ENCODE assay signal across 22 cellular contexts in genomic region chr5:139369181-139369580, GRCh38. TPM values are rescaled to one million over a fixed set of nuclear protein-coding genes. Genes with fewer than 3 reads are reported as not detected.
DNase-seq lines count a peak whose midpoint lies in the region; ATAC-seq, FAIRE-seq and TF ChIP-seq lines count a peak whose summit lies in the region.
"Had no signal": no experiment of that assay in that cellular context is flagged by ENCODE, and none has a peak within 500 bp of the region (broad histone marks: within the 10 kb centered on the region; RNA-seq: fewer than 3 reads in every experiment).

No MANE protein-coding gene starts in this region.

- H3K9me3 ChIP-seq in HEK293 (ENCODE audit: control insufficient read depth, insufficient read depth, low read depth, low read length), result no peaks in the 10 kb centered on the region
- no peaks in the 10 kb centered on the region for H3K9me3 ChIP-seq in GM12878 (replicated peaks; ENCODE audit: control insufficient read depth, insufficient read depth, low read length)
- H3K9me3 ChIP-seq: A549, gastroesophageal sphincter, thoracic aorta had no signal

- intact Hi-C loops in GM12878 (cut with micrococcal nuclease; ENCODE audit: unreplicated experiment), result no loop called here
- intact Hi-C loops in Right ventricle myocardium inferior (cut with DNase I), result no loop called here

- WGBS in GM12878 (ENCODE audit: insufficient coverage, insufficient replicate concordance, low lambda C conversion rate, missing lambda C conversion rate), result 93% methylated on average over 1 of the region's 1 CpG

- H3K79me2 ChIP-seq in ACC112 (ENCODE audit: control insufficient read depth, insufficient read depth, low read length, unreplicated experiment), result peaks cover under 1% of the 10 kb centered on the region
- H3K79me2 ChIP-seq in GM12878 (ENCODE audit: control insufficient read depth, insufficient read depth, low read length), result no peaks in the 10 kb centered on the region

- no peak for DNase-seq in GM12878 (ENCODE audit: low read depth, low spot score)
- peak; percentile 88 for DNase-seq in iris pigment epithelial cell (ENCODE audit: low read depth)
- no peak for DNase-seq in activated CD4-positive, CD25-positive, alpha-beta regulatory T cell treated with anti-CD3 and anti-CD28 coated beads, Interleukin-2, amount 50 U/mL, for 72 hours
- no peak for DNase-seq in Right ventricle myocardium inferior (ENCODE audit: missing footprints)
- DNase-seq in stimulated activated naive B cell treated with anti-CD40 and anti-IgM and Interleukin-4, amounts not matched to agents 10 μg/mL and 1 μg/mL and 100 μg/mL, for 72 hours, result no peak
- DNase-seq: activated CD4-positive, alpha-beta T cell treated with anti-CD3 and anti-CD28 coated beads, Interleukin-2, amount 10 ng/mL, durations not matched to agents 24 days and 14 days; activated CD8-positive, alpha-beta memory T cell treated with anti-CD3 and anti-CD28 coated beads, Interleukin-2, amount 50 U/mL, for 48 hours; activated gamma-delta T cell treated with Interleukin-2 at 50 U/mL for 16 hours; CD4-positive, alpha-beta T cell; KG1; NCI-H1930; NCI-H446 treated with DMSO at 0.1 percent for 48 hours had no signal

- CTCF ChIA-PET in HEK293 (lab: Yijun Ruan, JAX), result interaction anchor here (0.5 to 1.1 kb wide), 4 partner anchors 33 to 154 kb away, joined by 3 to 9 read pairs (median 4); no protein-coding TSS in a partner anchor
- CTCF ChIA-PET in GM12878 (lab: Yijun Ruan, JAX), result interaction anchor here (1.1 to 2.8 kb wide), 8 partner anchors 18 to 117 kb away, joined by 3 to 17 read pairs (median 3); partner anchors contain the start of genes MZB1 and PAIP2

- TF ChIP-seq CTCF in HEK293 (tag by site-specific recombination; IDR thresholded peaks at IDR 0.05) (no peak), GM12878 (IDR thresholded peaks at IDR 0.05 in 2 of 3, conservative IDR thresholded peaks at IDR 0.05 in 1 of 3; ENCODE audit: control insufficient read depth in 2 of 3, extremely low read depth in 1 of 3, insufficient read depth in 1 of 3, low read depth in 3 of 3, low read length in 3 of 3) (no peak)

- no peak for ATAC-seq in GM12878
- ATAC-seq in HG03108 (IDR thresholded peaks at IDR 0.05; ENCODE audit: unreplicated experiment), result no peak
- ATAC-seq in Right ventricle myocardium inferior, result no peak
- no peak for ATAC-seq in stimulated activated naive B cell treated with anti-CD40 and anti-IgM and Interleukin-4, amounts not matched to agents 10 μg/mL and 1 μg/mL and 100 μg/mL, for 72 hours (replicated peaks)
- ATAC-seq: gastroesophageal sphincter had no signal

- BruUV-seq in GM12878 (replicated peaks; lab: Mats Ljungman, UMichigan), result TSS peak; percentile 68

- no peaks in the 10 kb centered on the region for H4K20me1 ChIP-seq in GM12878 (ENCODE audit: control insufficient read depth, insufficient read depth)

- H3K4me1 Mint-ChIP-seq in stimulated activated naive B cell treated with anti-CD40 and anti-IgM and Interleukin-4, amounts not matched to agents 10 μg/mL and 1 μg/mL and 100 μg/mL, for 72 hours, result peaks cover 0 to 4% of the 10 kb centered on the region in 2 donors

- H3K27ac Mint-ChIP-seq in stimulated activated naive B cell treated with anti-CD40 and anti-IgM and Interleukin-4, amounts not matched to agents 10 μg/mL and 1 μg/mL and 100 μg/mL, for 72 hours, result no peak overlapping the region
- H3K27ac Mint-ChIP-seq: CD4-positive, alpha-beta T cell had no signal

- H3K4me2 ChIP-seq in GM12878 (ENCODE audit: control insufficient read depth, insufficient read depth), result no peak overlapping the region
- H3K4me2 ChIP-seq: A549 had no signal

- no peak overlapping the region for H3K4me3 ChIP-seq in ACC112 (ENCODE audit: low read depth, low read length)
- H3K4me3 ChIP-seq in HEK293 (ENCODE audit: low read depth, low read length), result no peak overlapping the region
- H3K4me3 ChIP-seq in GM12878, result no peak overlapping the region
- H3K4me3 ChIP-seq: A549, gastroesophageal sphincter, thoracic aorta had no signal

- TF ChIP-seq POLR2A in GM12878 (IDR thresholded peaks at IDR 0.05; ENCODE audit: low read depth, low read length), result no peak

- H3K36me3 ChIP-seq in ACC112 (ENCODE audit: insufficient read depth, low read length) (peaks cover 31% of the 10 kb centered on the region), HEK293 (ENCODE audit: control insufficient read depth in 2 of 2, insufficient read depth in 1 of 2, low read length in 2 of 2) (peaks cover 68 to 77% of the 10 kb centered on the region in 2 experiments), GM12878 (ENCODE audit: control insufficient read depth in 2 of 2, insufficient read depth in 2 of 2, low read length in 1 of 2) (peaks cover 6 to 19% of the 10 kb centered on the region in 2 experiments; a peak in 3 of 4 replicates)

- in situ Hi-C loops in GM12878 (cut with MboI), result no loop called here

- peaks cover 21 to 25% of the 10 kb centered on the region in 2 donors for H3K36me3 Mint-ChIP-seq in stimulated activated naive B cell treated with anti-CD40 and anti-IgM and Interleukin-4, amounts not matched to agents 10 μg/mL and 1 μg/mL and 100 μg/mL, for 72 hours

- H3K4me3 Mint-ChIP-seq in stimulated activated naive B cell treated with anti-CD40 and anti-IgM and Interleukin-4, amounts not matched to agents 10 μg/mL and 1 μg/mL and 100 μg/mL, for 72 hours, result no peak overlapping the region
- H3K4me3 Mint-ChIP-seq: activated CD4-positive, alpha-beta T cell treated with anti-CD3 and anti-CD28 coated beads, Interleukin-2, amount 10 ng/mL, durations not matched to agents 24 days and 14 days; CD4-positive, alpha-beta T cell had no signal

- SMC1A ChIA-PET in GM12878 (lab: Charles Lee; ENCODE audit: uncharacterized antibody, unreplicated experiment), result interaction anchor here (0.5 to 1.9 kb wide), 4 partner anchors 11 to 163 kb away, joined by 3 to 6 read pairs (median 5); no protein-coding TSS in a partner anchor

- no peak for FAIRE-seq in GM12878 (lab: Jason Lieb, UNC)
- FAIRE-seq: A549, endometrium had no signal

- H3K27me3 Mint-ChIP-seq in stimulated activated naive B cell treated with anti-CD40 and anti-IgM and Interleukin-4, amounts not matched to agents 10 μg/mL and 1 μg/mL and 100 μg/mL, for 72 hours, result no peaks in the 10 kb centered on the region
- H3K27me3 Mint-ChIP-seq: activated CD4-positive, alpha-beta T cell treated with anti-CD3 and anti-CD28 coated beads, Interleukin-2, amount 10 ng/mL, durations not matched to agents 24 days and 14 days; CD4-positive, alpha-beta T cell had no signal

- TF ChIP-seq RAD21 in GM12878 (IDR thresholded peaks at IDR 0.05; ENCODE audit: insufficient read depth, low read depth, low read length), result no peak

- no peak for TF ChIP-seq EP300 in GM12878 (IDR thresholded peaks at IDR 0.05; ENCODE audit: borderline replicate concordance in 1 of 2, control insufficient read depth in 1 of 2, low read depth in 2 of 2, low read length in 2 of 2)

- peaks cover 20% of the 10 kb centered on the region for H3K4me1 ChIP-seq in ACC112 (ENCODE audit: control insufficient read depth, insufficient read depth, low read length, unreplicated experiment)
- H3K4me1 ChIP-seq in HEK293 (ENCODE audit: control insufficient read depth, insufficient read depth, low read length), result no peaks in the 10 kb centered on the region
- H3K4me1 ChIP-seq in GM12878 (ENCODE audit: control insufficient read depth, insufficient read depth, low read length), result no peaks in the 10 kb centered on the region

- POLR2A ChIA-PET in HEK293 (lab: Yijun Ruan, JAX), result interaction anchor here (0.8 kb wide), 1 partner anchor 1869 kb away, joined by 5 read pairs; no protein-coding TSS in a partner anchor
- POLR2A ChIA-PET in GM12878 (lab: Charles Lee), result interaction anchor here (1.2 to 1.4 kb wide), 2 partner anchors 56 to 85 kb away, joined by 3 to 4 read pairs; no protein-coding TSS in a partner anchor

- no peaks in the 10 kb centered on the region for H3K27me3 ChIP-seq in ACC112 (ENCODE audit: insufficient read depth, low read length)
- no peaks in the 10 kb centered on the region for H3K27me3 ChIP-seq in GM12878 (replicated peaks in 1 of 2; ENCODE audit: control insufficient read depth in 2 of 2, insufficient read depth in 2 of 2, low read length in 1 of 2)
- H3K27me3 ChIP-seq: gastroesophageal sphincter had no signal

- no peak overlapping the region for H2AFZ ChIP-seq in ACC112 (ENCODE audit: low read length, unreplicated experiment)
- no peak overlapping the region for H2AFZ ChIP-seq in GM12878 (ENCODE audit: control insufficient read depth, low read depth, low read length)

- H3K9ac ChIP-seq in GM12878 (ENCODE audit: control insufficient read depth, insufficient read depth, low read length), result no peak overlapping the region

- H3K27ac ChIP-seq in ACC112 (ENCODE audit: low read depth, low read length) (peak overlapping the region; percentile 57), HEK293 (ENCODE audit: extremely low read depth, low read depth, low read length) (no peak overlapping the region), GM12878 (ENCODE audit: control insufficient read depth, insufficient read depth) (no peak overlapping the region)
- H3K27ac ChIP-seq: A549, gastroesophageal sphincter, thoracic aorta had no signal

- RAD21 ChIA-PET in GM12878 (lab: Charles Lee; ENCODE audit: unreplicated experiment), result interaction anchor here (0.7 to 1.0 kb wide), 2 partner anchors 19 to 22 kb away, joined by 3 read pairs; no protein-coding TSS in a partner anchor

- no peaks in the 10 kb centered on the region for H3K9me3 Mint-ChIP-seq in stimulated activated naive B cell treated with anti-CD40 and anti-IgM and Interleukin-4, amounts not matched to agents 10 μg/mL and 1 μg/mL and 100 μg/mL, for 72 hours
- H3K9me3 Mint-ChIP-seq: activated CD4-positive, alpha-beta T cell treated with anti-CD3 and anti-CD28 coated beads, Interleukin-2, amount 10 ng/mL, durations not matched to agents 24 days and 14 days; CD4-positive, alpha-beta T cell had no signal

RNA-seq across cellular contexts. Expression of gene SLC23A1, which starts 13.9 kb away (rescaled TPM):
- 24.3 and 24.7 TPM in 2 replicates for total RNA-seq in GM12878 (2013; cell fraction: nucleolus; rRNA removed)
- total RNA-seq in GM12878 (2014; rRNA removed), result 0.98 and 1.2 TPM in 2 replicates
- 1.7 and 2.4 TPM in 2 replicates for total RNA-seq in GM12878 (2014; rRNA removed; fragmentation: Illumina TruSeq; extraction: Trizol)
- total RNA-seq in GM12878 (2021), result 4.1 and 4.7 TPM in 2 replicates
- 1.2 TPM for polyA plus RNA-seq in GM12878 (2011; ENCODE audit: low read depth)
- polyA plus RNA-seq in GM12878 (2011; rRNA removed), result 1.1 and 1.5 TPM in 2 replicates
- polyA plus RNA-seq in GM12878 (2011; cell fraction: cytosol; rRNA removed), result 1.2 and 1.3 TPM in 2 replicates
- polyA plus RNA-seq in GM12878 (2011; cell fraction: nucleus; rRNA removed), result 18.8 and 22.0 TPM in 2 replicates
- polyA plus RNA-seq in GM12878 (2012), result 3.3 and 4.3 TPM in 2 replicates
- 0.95 and 1.7 TPM in 2 replicates for polyA plus RNA-seq in GM12878 (2014; fragmentation: Illumina TruSeq; extraction: Trizol)
- polyA plus RNA-seq in GM12878 (2014; fragmentation: Nextera tagmentation; extraction: Ambion mirVana), result under 1 TPM; 0.35 to 0.74 TPM
- polyA plus RNA-seq in GM12878 (2014; rRNA removed), result 3.2 and 3.3 TPM in 2 replicates
- polyA plus RNA-seq in GM12878 (2016; fragmentation: Nextera tagmentation; extraction: Ambion mirVana), result 1 to 10 TPM; 1.5 to 1.6 TPM
- polyA minus RNA-seq in GM12878 (2011; rRNA and poly(A)+ RNA removed), result 5.6 and 11.2 TPM in 2 replicates
- not detected in 2 replicates for polyA minus RNA-seq in GM12878 (2011; cell fraction: cytosol; rRNA and poly(A)+ RNA removed)
- polyA minus RNA-seq in GM12878 (2011; cell fraction: nucleus; rRNA and poly(A)+ RNA removed), result 9.8 and 16.2 TPM in 2 replicates
- total RNA-seq in Right ventricle myocardium inferior, result not detected
- total RNA-seq: CD4-positive, alpha-beta T cell; gastroesophageal sphincter; mesenteric fat pad; pulmonary artery endothelial cell; thoracic aorta had no signal
- polyA plus RNA-seq: neural cell had no signal

RNA-seq across cellular contexts. Expression of gene MZB1, which starts 20.5 kb away (rescaled TPM):
- total RNA-seq in GM12878 (2013; cell fraction: nucleolus; rRNA removed), result 108 and 124 TPM in 2 replicates
- total RNA-seq in GM12878 (2014; rRNA removed) (211 and 238 TPM in 2 replicates), GM12878 (2014; rRNA removed; fragmentation: Illumina TruSeq; extraction: Trizol) (132 and 157 TPM in 2 replicates), GM12878 (2021) (200 and 218 TPM in 2 replicates), Right ventricle myocardium inferior (1.2 TPM)
- 170 TPM for polyA plus RNA-seq in GM12878 (2011; ENCODE audit: low read depth)
- polyA plus RNA-seq in GM12878 (2011; rRNA removed) (37.4 and 65.2 TPM in 2 replicates), GM12878 (2014; fragmentation: Illumina TruSeq; extraction: Trizol) (44.1 and 147 TPM in 2 replicates), GM12878 (2014; fragmentation: Nextera tagmentation; extraction: Ambion mirVana) (10 to 100 TPM; 19.3 to 56.9 TPM), GM12878 (2014; rRNA removed) (291 and 321 TPM in 2 replicates), GM12878 (2016; fragmentation: Nextera tagmentation; extraction: Ambion mirVana) (100 to 1,000 TPM; 369 to 406 TPM)
- 96.6 and 144 TPM in 2 replicates for polyA plus RNA-seq in GM12878 (2011; cell fraction: cytosol; rRNA removed)
- polyA plus RNA-seq in GM12878 (2011; cell fraction: nucleus; rRNA removed), result 140 and 154 TPM in 2 replicates
- 253 and 361 TPM in 2 replicates for polyA plus RNA-seq in GM12878 (2012)
- polyA minus RNA-seq in GM12878 (2011; rRNA and poly(A)+ RNA removed), result 43.4 and 79.0 TPM in 2 replicates
- polyA minus RNA-seq in GM12878 (2011; cell fraction: cytosol; rRNA and poly(A)+ RNA removed), result 21.8 and 23.1 TPM in 2 replicates
- polyA minus RNA-seq in GM12878 (2011; cell fraction: nucleus; rRNA and poly(A)+ RNA removed), result 58.2 and 93.9 TPM in 2 replicates
- total RNA-seq: pulmonary artery endothelial cell, thoracic aorta had no signal
- polyA plus RNA-seq: neural cell had no signal

RNA-seq across cellular contexts. Expression of gene PROB1, which starts 25.7 kb away (rescaled TPM):
- total RNA-seq in GM12878 (2013; cell fraction: nucleolus; rRNA removed), result 3.5 and 4.4 TPM in 2 replicates
- total RNA-seq in GM12878 (2014; rRNA removed) (3.0 and 3.8 TPM in 2 replicates), GM12878 (2014; rRNA removed; fragmentation: Illumina TruSeq; extraction: Trizol) (1.7 and 2.0 TPM in 2 replicates), GM12878 (2021) (6.0 and 6.5 TPM in 2 replicates), Right ventricle myocardium inferior (49.3 TPM)
- polyA plus RNA-seq in GM12878 (2011; ENCODE audit: low read depth), result 1.4 TPM
- polyA plus RNA-seq in GM12878 (2011; rRNA removed) (0.59 and 1.1 TPM in 2 replicates), GM12878 (2014; fragmentation: Illumina TruSeq; extraction: Trizol) (0.78 and 1.4 TPM in 2 replicates), GM12878 (2014; fragmentation: Nextera tagmentation; extraction: Ambion mirVana) (under 1 TPM; 0.14 to 0.58 TPM), GM12878 (2014; rRNA removed) (4.7 and 5.1 TPM in 2 replicates), GM12878 (2016; fragmentation: Nextera tagmentation; extraction: Ambion mirVana) (1 to 10 TPM; 6.2 to 8.1 TPM)
- 1.3 and 2.2 TPM in 2 replicates for polyA plus RNA-seq in GM12878 (2011; cell fraction: cytosol; rRNA removed)
- polyA plus RNA-seq in GM12878 (2011; cell fraction: nucleus; rRNA removed), result 3.4 and 4.5 TPM in 2 replicates
- polyA plus RNA-seq in GM12878 (2012), result 3.8 and 5.2 TPM in 2 replicates
- 0.95 and 1.9 TPM in 2 replicates for polyA minus RNA-seq in GM12878 (2011; rRNA and poly(A)+ RNA removed)
- 0.73 and 1.1 TPM in 2 replicates for polyA minus RNA-seq in GM12878 (2011; cell fraction: cytosol; rRNA and poly(A)+ RNA removed)
- polyA minus RNA-seq in GM12878 (2011; cell fraction: nucleus; rRNA and poly(A)+ RNA removed), result 3.4 and 6.2 TPM in 2 replicates

RNA-seq across cellular contexts. Expression of gene PAIP2, which starts 27.5 kb away (rescaled TPM):
- 42.6 and 50.2 TPM in 2 replicates for total RNA-seq in GM12878 (2013; cell fraction: nucleolus; rRNA removed)
- total RNA-seq in GM12878 (2014; rRNA removed) (49.9 and 55.2 TPM in 2 replicates), GM12878 (2014; rRNA removed; fragmentation: Illumina TruSeq; extraction: Trizol) (57.6 and 58.4 TPM in 2 replicates), GM12878 (2021) (60.5 and 71.1 TPM in 2 replicates), Right ventricle myocardium inferior (144 TPM)
- polyA plus RNA-seq in GM12878 (2011; ENCODE audit: low read depth), result 70.0 TPM
- polyA plus RNA-seq in GM12878 (2011; rRNA removed) (143 and 198 TPM in 2 replicates), GM12878 (2014; fragmentation: Illumina TruSeq; extraction: Trizol) (105 and 125 TPM in 2 replicates), GM12878 (2014; fragmentation: Nextera tagmentation; extraction: Ambion mirVana) (100 to 1,000 TPM; 100 to 113 TPM), GM12878 (2014; rRNA removed) (51.8 and 67.3 TPM in 2 replicates), GM12878 (2016; fragmentation: Nextera tagmentation; extraction: Ambion mirVana) (100 to 1,000 TPM; 153 to 154 TPM)
- polyA plus RNA-seq in GM12878 (2011; cell fraction: cytosol; rRNA removed), result 55.0 and 60.8 TPM in 2 replicates
- polyA plus RNA-seq in GM12878 (2011; cell fraction: nucleus; rRNA removed), result 32.5 and 35.7 TPM in 2 replicates
- polyA plus RNA-seq in GM12878 (2012), result 95.1 and 144 TPM in 2 replicates
- polyA minus RNA-seq in GM12878 (2011; rRNA and poly(A)+ RNA removed), result 35.6 and 57.1 TPM in 2 replicates
- polyA minus RNA-seq in GM12878 (2011; cell fraction: cytosol; rRNA and poly(A)+ RNA removed), result 26.6 and 28.4 TPM in 2 replicates
- polyA minus RNA-seq in GM12878 (2011; cell fraction: nucleus; rRNA and poly(A)+ RNA removed), result 12.2 and 16.5 TPM in 2 replicates

RNA-seq across cellular contexts. Expression of gene SPATA24, which starts 34.7 kb away (rescaled TPM):
- total RNA-seq in GM12878 (2013; cell fraction: nucleolus; rRNA removed), result 8.9 and 9.5 TPM in 2 replicates
- total RNA-seq in GM12878 (2014; rRNA removed) (5.1 and 8.1 TPM in 2 replicates), GM12878 (2014; rRNA removed; fragmentation: Illumina TruSeq; extraction: Trizol) (6.3 and 8.1 TPM in 2 replicates), GM12878 (2021) (4.1 and 5.6 TPM in 2 replicates), Right ventricle myocardium inferior (17.2 TPM)
- 8.4 TPM for polyA plus RNA-seq in GM12878 (2011; ENCODE audit: low read depth)
- polyA plus RNA-seq in GM12878 (2011; rRNA removed) (5.3 and 6.0 TPM in 2 replicates), GM12878 (2014; fragmentation: Illumina TruSeq; extraction: Trizol) (6.1 and 9.8 TPM in 2 replicates), GM12878 (2014; fragmentation: Nextera tagmentation; extraction: Ambion mirVana) (1 to 10 TPM; 7.6 to 8.5 TPM), GM12878 (2014; rRNA removed) (7.1 and 7.2 TPM in 2 replicates), GM12878 (2016; fragmentation: Nextera tagmentation; extraction: Ambion mirVana) (1 to 10 TPM; 7.0 to 7.4 TPM)
- 2.9 and 3.7 TPM in 2 replicates for polyA plus RNA-seq in GM12878 (2011; cell fraction: cytosol; rRNA removed)
- polyA plus RNA-seq in GM12878 (2011; cell fraction: nucleus; rRNA removed), result 3.2 and 4.8 TPM in 2 replicates
- polyA plus RNA-seq in GM12878 (2012), result 7.6 and 8.6 TPM in 2 replicates
- polyA minus RNA-seq in GM12878 (2011; rRNA and poly(A)+ RNA removed), result 2.2 and 2.6 TPM in 2 replicates
- polyA minus RNA-seq in GM12878 (2011; cell fraction: cytosol; rRNA and poly(A)+ RNA removed), result not detected in 2 replicates
- polyA minus RNA-seq in GM12878 (2011; cell fraction: nucleus; rRNA and poly(A)+ RNA removed), result 2.3 and 3.4 TPM in 2 replicates

Comparison
In these comparisons a context has a peak if more than half of its experiments do, and no peak if none do; other contexts are left out.
1. RNA of gene MZB1, which starts 20.5 kb away (total RNA-seq): 108 to 238 TPM in GM12878; 1.2 TPM in Right ventricle myocardium inferior (single experiment); every median in the first group is over 10 times any median in the second.